ENCODE assay signal across 1 cellular context in the genomic region with DNA sequence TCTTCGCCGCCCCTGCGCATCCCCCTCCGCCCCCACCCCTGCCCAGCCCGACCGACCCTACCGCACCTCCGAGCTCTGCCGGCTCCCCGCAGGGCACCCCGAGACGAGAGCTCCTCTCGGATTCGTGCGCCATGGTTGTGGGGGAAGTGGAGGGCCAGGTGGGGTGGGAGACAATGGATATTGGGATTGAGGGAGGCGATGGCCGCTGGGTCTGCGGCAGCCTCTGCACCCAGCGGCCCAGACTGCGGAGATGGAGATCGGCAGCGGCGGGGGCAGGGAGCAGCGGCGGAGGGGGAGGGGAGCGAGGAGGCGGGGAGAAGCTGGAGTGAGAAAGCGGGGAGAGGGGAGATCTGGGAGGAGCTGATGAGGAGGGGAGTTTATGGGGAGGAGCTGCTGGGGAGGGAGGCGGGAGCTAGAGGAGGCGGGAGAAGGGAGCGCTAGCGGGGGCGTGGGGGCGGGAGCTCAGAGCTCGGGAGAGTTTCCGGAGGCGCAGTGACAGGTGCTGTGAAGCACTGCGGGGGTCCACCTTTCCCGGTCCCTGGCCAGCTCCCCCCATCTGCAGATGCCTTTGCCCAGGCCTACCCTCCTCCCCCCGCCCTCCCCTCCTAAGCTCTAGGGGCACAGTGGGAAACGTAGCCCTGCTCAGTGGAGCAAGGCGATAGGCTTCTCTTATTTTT.
TF ChIP-seq lines count a peak whose summit lies in the region.

Gene SALL2 (minus strand): TSS at position 352 of the 677 bp plus-strand sequence. CDS start 219 bp downstream, at position 133.

TF ChIP-seq in HepG2, 621 proteins besides CTCF, POLR2A, EP300 and RAD21 (continued from another document and continues in another):
- TF ChIP-seq NFAT5 (CRISPR knock-in tag; IDR thresholded peaks at IDR 0.05) (no peak), ZBTB38 (CRISPR knock-in tag; IDR thresholded peaks at IDR 0.05) (0 out of 2 replicates have a peak, but pooled peaks have one; percentile 12), MIXL1 (CRISPR knock-in tag; IDR thresholded peaks at IDR 0.05) (no peak), SNAPC2 (CRISPR knock-in tag; IDR thresholded peaks at IDR 0.05) (0 out of 2 replicates have a peak, but pooled peaks have one; percentile 75), SP5 (CRISPR knock-in tag; IDR thresholded peaks at IDR 0.05; ENCODE audit: borderline replicate concordance, low read depth) (peak; percentile 87), ZNF883 (CRISPR knock-in tag; IDR thresholded peaks at IDR 0.05; ENCODE audit: not compliant biosample characterization) (peak; percentile 51), JDP2 (CRISPR knock-in tag; IDR thresholded peaks at IDR 0.05; ENCODE audit: borderline replicate concordance) (no peak), NR2C2 (CRISPR knock-in tag; IDR thresholded peaks at IDR 0.05; ENCODE audit: borderline replicate concordance) (no peak), POGZ (CRISPR knock-in tag; IDR thresholded peaks at IDR 0.05) (0 out of 2 replicates have a peak, but pooled peaks have one; percentile 39), ARHGAP35 (CRISPR knock-in tag; IDR thresholded peaks at IDR 0.05; ENCODE audit: borderline replicate concordance) (no peak), CEBPG (CRISPR knock-in tag; IDR thresholded peaks at IDR 0.05) (no peak), SPEN (CRISPR knock-in tag; IDR thresholded peaks at IDR 0.05; ENCODE audit: low read depth) (peak; percentile 16; the same call in 1 of the 2 replicates), ZBTB40 (IDR thresholded peaks at IDR 0.05) (no peak), ZBTB40 (CRISPR knock-in tag; IDR thresholded peaks at IDR 0.05) (no peak), MXI1 (IDR thresholded peaks at IDR 0.05; ENCODE audit: borderline replicate concordance, low read depth, low read length) (peak; percentile 33; the same call in 1 of the 3 replicates), ZNF605 (CRISPR knock-in tag; IDR thresholded peaks at IDR 0.05) (0 out of 2 replicates have a peak, but pooled peaks have one; percentile 51), AHR (CRISPR knock-in tag; IDR thresholded peaks at IDR 0.05) (no peak), ZNF354B (CRISPR knock-in tag; IDR thresholded peaks at IDR 0.05) (no peak), ZNF616 (CRISPR knock-in tag; IDR thresholded peaks at IDR 0.05; ENCODE audit: low read depth) (peak; percentile 63; the same call in 1 of the 2 replicates), AGO2 (optimal IDR thresholded peaks at IDR 0.05; ENCODE audit: low read depth, low read length) (no peak), ZNF790 (CRISPR knock-in tag; IDR thresholded peaks at IDR 0.05; ENCODE audit: borderline replicate concordance) (no peak), SMAD3 (CRISPR knock-in tag; IDR thresholded peaks at IDR 0.05) (no peak), CEBPB (IDR thresholded peaks at IDR 0.05; ENCODE audit: borderline replicate concordance, low read depth, low read length) (no peak), ZNF644 (CRISPR knock-in tag; IDR thresholded peaks at IDR 0.05; ENCODE audit: low read depth) (no peak), SKI (IDR thresholded peaks at IDR 0.05; ENCODE audit: partially characterized antibody) (no peak), GMEB2 (CRISPR knock-in tag; IDR thresholded peaks at IDR 0.05; ENCODE audit: low read depth) (no peak), KAT7 (CRISPR knock-in tag; IDR thresholded peaks at IDR 0.05; ENCODE audit: borderline replicate concordance) (peak; percentile 74; the same call in 1 of the 2 replicates), ZFX (CRISPR knock-in tag; IDR thresholded peaks at IDR 0.05; ENCODE audit: low read depth) (peak; percentile 44; the same call in 1 of the 2 replicates), TBX3 (IDR thresholded peaks at IDR 0.05; ENCODE audit: borderline replicate concordance) (no peak), TRIM24 (CRISPR knock-in tag; IDR thresholded peaks at IDR 0.05) (no peak), ZNF282 (IDR thresholded peaks at IDR 0.05; ENCODE audit: partially characterized antibody) (no peak), TEAD3 (CRISPR knock-in tag; optimal IDR thresholded peaks at IDR 0.05; ENCODE audit: borderline replicate concordance) (no peak), KDM2A (CRISPR knock-in tag; IDR thresholded peaks at IDR 0.05; ENCODE audit: borderline replicate concordance, low read depth) (no peak)
- TF ChIP-seq, protein P1, sequence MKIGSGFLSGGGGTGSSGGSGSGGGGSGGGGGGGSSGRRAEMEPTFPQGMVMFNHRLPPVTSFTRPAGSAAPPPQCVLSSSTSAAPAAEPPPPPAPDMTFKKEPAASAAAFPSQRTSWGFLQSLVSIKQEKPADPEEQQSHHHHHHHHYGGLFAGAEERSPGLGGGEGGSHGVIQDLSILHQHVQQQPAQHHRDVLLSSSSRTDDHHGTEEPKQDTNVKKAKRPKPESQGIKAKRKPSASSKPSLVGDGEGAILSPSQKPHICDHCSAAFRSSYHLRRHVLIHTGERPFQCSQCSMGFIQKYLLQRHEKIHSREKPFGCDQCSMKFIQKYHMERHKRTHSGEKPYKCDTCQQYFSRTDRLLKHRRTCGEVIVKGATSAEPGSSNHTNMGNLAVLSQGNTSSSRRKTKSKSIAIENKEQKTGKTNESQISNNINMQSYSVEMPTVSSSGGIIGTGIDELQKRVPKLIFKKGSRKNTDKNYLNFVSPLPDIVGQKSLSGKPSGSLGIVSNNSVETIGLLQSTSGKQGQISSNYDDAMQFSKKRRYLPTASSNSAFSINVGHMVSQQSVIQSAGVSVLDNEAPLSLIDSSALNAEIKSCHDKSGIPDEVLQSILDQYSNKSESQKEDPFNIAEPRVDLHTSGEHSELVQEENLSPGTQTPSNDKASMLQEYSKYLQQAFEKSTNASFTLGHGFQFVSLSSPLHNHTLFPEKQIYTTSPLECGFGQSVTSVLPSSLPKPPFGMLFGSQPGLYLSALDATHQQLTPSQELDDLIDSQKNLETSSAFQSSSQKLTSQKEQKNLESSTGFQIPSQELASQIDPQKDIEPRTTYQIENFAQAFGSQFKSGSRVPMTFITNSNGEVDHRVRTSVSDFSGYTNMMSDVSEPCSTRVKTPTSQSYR (CRISPR knock-in tag; IDR thresholded peaks at IDR 0.05; ENCODE audit: borderline replicate concordance), result peak; percentile 88
- TF ChIP-seq, protein P2, sequence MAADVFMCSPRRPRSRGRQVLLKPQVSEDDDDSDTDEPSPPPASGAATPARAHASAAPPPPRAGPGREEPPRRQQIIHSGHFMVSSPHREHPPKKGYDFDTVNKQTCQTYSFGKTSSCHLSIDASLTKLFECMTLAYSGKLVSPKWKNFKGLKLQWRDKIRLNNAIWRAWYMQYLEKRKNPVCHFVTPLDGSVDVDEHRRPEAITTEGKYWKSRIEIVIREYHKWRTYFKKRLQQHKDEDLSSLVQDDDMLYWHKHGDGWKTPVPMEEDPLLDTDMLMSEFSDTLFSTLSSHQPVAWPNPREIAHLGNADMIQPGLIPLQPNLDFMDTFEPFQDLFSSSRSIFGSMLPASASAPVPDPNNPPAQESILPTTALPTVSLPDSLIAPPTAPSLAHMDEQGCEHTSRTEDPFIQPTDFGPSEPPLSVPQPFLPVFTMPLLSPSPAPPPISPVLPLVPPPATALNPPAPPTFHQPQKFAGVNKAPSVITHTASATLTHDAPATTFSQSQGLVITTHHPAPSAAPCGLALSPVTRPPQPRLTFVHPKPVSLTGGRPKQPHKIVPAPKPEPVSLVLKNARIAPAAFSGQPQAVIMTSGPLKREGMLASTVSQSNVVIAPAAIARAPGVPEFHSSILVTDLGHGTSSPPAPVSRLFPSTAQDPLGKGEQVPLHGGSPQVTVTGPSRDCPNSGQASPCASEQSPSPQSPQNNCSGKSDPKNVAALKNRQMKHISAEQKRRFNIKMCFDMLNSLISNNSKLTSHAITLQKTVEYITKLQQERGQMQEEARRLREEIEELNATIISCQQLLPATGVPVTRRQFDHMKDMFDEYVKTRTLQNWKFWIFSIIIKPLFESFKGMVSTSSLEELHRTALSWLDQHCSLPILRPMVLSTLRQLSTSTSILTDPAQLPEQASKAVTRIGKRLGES (CRISPR knock-in tag; IDR thresholded peaks at IDR 0.05; ENCODE audit: borderline replicate concordance), result no peak
